Comparison of ENCODE assay signal across 8 cellular contexts in the genomic region with DNA sequence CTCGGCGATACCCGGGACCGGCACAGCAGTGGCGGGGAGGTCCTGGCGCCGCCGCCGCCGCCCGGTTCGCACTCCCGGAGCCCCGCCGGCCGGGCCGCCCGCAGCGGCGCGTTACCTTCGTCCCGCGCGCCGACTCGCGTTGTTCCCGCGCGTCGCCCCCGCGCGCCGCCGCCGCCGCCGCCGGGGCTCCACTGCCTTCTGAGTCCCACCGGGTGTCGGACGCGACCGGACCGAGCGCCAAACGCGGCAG. TPM values are rescaled to one million over a fixed set of nuclear protein-coding genes. Genes with fewer than 3 reads are reported as not detected.
DNase-seq lines count a peak whose midpoint lies in the region; ATAC-seq and TF ChIP-seq lines count a peak whose summit lies in the region.

A gene (minus strand): TSS at position 243 of the 250 bp plus-strand sequence. CDS start 36,993 bp downstream, outside the sequence.

- ATAC-seq in HG02588 (IDR thresholded peaks at IDR 0.05; ENCODE audit: unreplicated experiment): peak; percentile 39

- peak within 1 kb of the TSS; percentile 90 for H3K4me2 ChIP-seq in skeletal muscle satellite cell (ENCODE audit: low read length)

- peak within 1 kb of the TSS; percentile 94 for H3K9ac ChIP-seq in skeletal muscle satellite cell (ENCODE audit: low read depth, low read length)

- no peak for DNase-seq in foreskin fibroblast
- no peak for DNase-seq in NCI-H1436 treated with DMSO at 0.1 percent for 48 hours (lab: John Stamatoyannopoulos, UW)
- DNase-seq in EL: no peak
- no peak for DNase-seq in MV-4-11 (lab: John Stamatoyannopoulos, UW)

- H3K4me3 ChIP-seq in GM12875 (ENCODE audit: low read depth, low read length): peak within 1 kb of the TSS; percentile 91
- peak within 1 kb of the TSS; percentile 66 to 87 for H3K4me3 ChIP-seq in foreskin fibroblast (ENCODE audit: low read depth in 1 of 2, low read length in 2 of 2)
- peak within 1 kb of the TSS; percentile 89 for H3K4me3 ChIP-seq in skeletal muscle satellite cell (ENCODE audit: low read length)

- peaks cover 13% of the 10 kb centered on the region for H3K4me1 ChIP-seq in skeletal muscle satellite cell (ENCODE audit: control insufficient read depth, insufficient read depth, low read length)

- H3K27ac Mint-ChIP-seq in T-helper 1 cell treated with Interleukin-12 subunit alpha and Interleukin-12 subunit beta and Interleukin-4 antibody, amounts not matched to agents 30 μg/mL and 1 μg/mL, for 36 hours: peak within 1 kb of the TSS; percentile 97

- H3K9me3 ChIP-seq in skeletal muscle satellite cell (replicated peaks; ENCODE audit: low read length): no peaks in the 10 kb centered on the region

- H3K27me3 Mint-ChIP-seq in T-helper 1 cell treated with Interleukin-12 subunit alpha and Interleukin-12 subunit beta and Interleukin-4 antibody, amounts not matched to agents 30 μg/mL and 1 μg/mL, for 36 hours (ENCODE audit: low read depth): no peaks in the 10 kb centered on the region

- no peaks in the 10 kb centered on the region for H3K36me3 ChIP-seq in skeletal muscle satellite cell (ENCODE audit: insufficient read depth, low read length)

- peaks cover 24% of the 10 kb centered on the region for H3K4me1 Mint-ChIP-seq in T-helper 1 cell treated with Interleukin-12 subunit alpha and Interleukin-12 subunit beta and Interleukin-4 antibody, amounts not matched to agents 30 μg/mL and 1 μg/mL, for 36 hours (ENCODE audit: low read depth)

- no peaks in the 10 kb centered on the region for H3K9me3 Mint-ChIP-seq in T-helper 1 cell treated with Interleukin-12 subunit alpha and Interleukin-12 subunit beta and Interleukin-4 antibody, amounts not matched to agents 30 μg/mL and 1 μg/mL, for 36 hours

- peak within 1 kb of the TSS; percentile 92 for H3K4me3 Mint-ChIP-seq in T-helper 1 cell treated with Interleukin-12 subunit alpha and Interleukin-12 subunit beta and Interleukin-4 antibody, amounts not matched to agents 30 μg/mL and 1 μg/mL, for 36 hours

- H3K27me3 ChIP-seq in skeletal muscle satellite cell (ENCODE audit: control insufficient read depth, insufficient read depth, low read length): no peaks in the 10 kb centered on the region

- H3K36me3 Mint-ChIP-seq in T-helper 1 cell treated with Interleukin-12 subunit alpha and Interleukin-12 subunit beta and Interleukin-4 antibody, amounts not matched to agents 30 μg/mL and 1 μg/mL, for 36 hours (ENCODE audit: low read depth): peaks cover 8% of the 10 kb centered on the region

- TF ChIP-seq CTCF in GM12875 (IDR thresholded peaks at IDR 0.05; ENCODE audit: borderline replicate concordance, insufficient read depth, low read depth, low read length) (no peak), foreskin fibroblast (IDR thresholded peaks at IDR 0.05; ENCODE audit: low read depth, low read length) (no peak)

RNA-seq across cellular contexts. Expression of the gene that starts here (rescaled TPM):
- 8.9 and 9.2 TPM in 2 replicates for total RNA-seq in skeletal muscle satellite cell (2012; rRNA removed)
